ENCODE assay signal across 10 cellular contexts in the genomic region with DNA sequence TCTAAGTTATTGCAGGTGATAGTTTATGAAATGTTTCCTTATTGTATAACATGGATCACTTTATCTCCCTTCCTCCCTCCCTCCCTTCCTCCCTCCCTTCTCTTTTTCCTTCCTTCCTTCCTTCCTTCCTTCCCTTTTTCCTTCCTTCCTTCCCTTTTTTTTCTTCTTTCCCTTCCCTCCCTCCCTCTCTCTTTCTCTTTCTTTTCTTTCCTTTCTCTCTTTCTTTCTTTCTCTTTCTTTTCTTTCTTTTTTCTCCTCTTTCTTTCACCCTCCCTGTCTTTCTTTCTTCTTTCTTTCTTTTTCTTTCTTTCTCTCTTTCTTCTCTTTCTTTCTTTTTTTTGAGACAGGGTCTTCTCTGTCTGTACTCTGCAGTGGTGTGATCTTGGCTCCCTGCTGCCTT. TPM values are rescaled to one million over a fixed set of nuclear protein-coding genes. Genes with fewer than 3 reads are reported as not detected.
"Had no signal": no experiment of that assay in that cellular context is flagged by ENCODE, and none has a peak within 500 bp of the region (broad histone marks: within the 10 kb centered on the region; RNA-seq: fewer than 3 reads in every experiment).

No MANE protein-coding gene starts in this region.

- ATAC-seq: GM23338 had no signal

- H3K4me3 ChIP-seq: GM23338 had no signal

- H2AFZ ChIP-seq: GM23338 had no signal

- FAIRE-seq: H1, H54, HTR-8/SVneo had no signal

- H3K4me2 ChIP-seq: GM23338 had no signal

- DNase-seq: H9, HCEC 1CT, HFFc6, KG1 had no signal

RNA-seq across cellular contexts. Expression of gene OR2B3, which starts 5.8 kb away (rescaled TPM):
- total RNA-seq: GM23338, H1, H9, HFFc6, HT-29 had no signal
- polyA plus RNA-seq: GM23338, H1, IgD-negative memory B cell had no signal

RNA-seq across cellular contexts. Expression of gene OR2J1, which starts 18.0 kb away (rescaled TPM):
- total RNA-seq: GM23338, H1, H9, HFFc6, HT-29 had no signal
- polyA plus RNA-seq: GM23338, H1, IgD-negative memory B cell had no signal

RNA-seq across cellular contexts. Expression of gene OR2J3, which starts 26.5 kb away (rescaled TPM):
- total RNA-seq: H1, H9, HFFc6, HT-29 had no signal
- polyA plus RNA-seq: GM23338, IgD-negative memory B cell had no signal

RNA-seq across cellular contexts. Expression of gene OR2W1, which starts 36.3 kb away (rescaled TPM):
- total RNA-seq: GM23338, H1, H9, HFFc6, HT-29 had no signal
- polyA plus RNA-seq: GM23338, H1, IgD-negative memory B cell had no signal
